8 cellular contexts compared by ENCODE assay signal in the genomic region with DNA sequence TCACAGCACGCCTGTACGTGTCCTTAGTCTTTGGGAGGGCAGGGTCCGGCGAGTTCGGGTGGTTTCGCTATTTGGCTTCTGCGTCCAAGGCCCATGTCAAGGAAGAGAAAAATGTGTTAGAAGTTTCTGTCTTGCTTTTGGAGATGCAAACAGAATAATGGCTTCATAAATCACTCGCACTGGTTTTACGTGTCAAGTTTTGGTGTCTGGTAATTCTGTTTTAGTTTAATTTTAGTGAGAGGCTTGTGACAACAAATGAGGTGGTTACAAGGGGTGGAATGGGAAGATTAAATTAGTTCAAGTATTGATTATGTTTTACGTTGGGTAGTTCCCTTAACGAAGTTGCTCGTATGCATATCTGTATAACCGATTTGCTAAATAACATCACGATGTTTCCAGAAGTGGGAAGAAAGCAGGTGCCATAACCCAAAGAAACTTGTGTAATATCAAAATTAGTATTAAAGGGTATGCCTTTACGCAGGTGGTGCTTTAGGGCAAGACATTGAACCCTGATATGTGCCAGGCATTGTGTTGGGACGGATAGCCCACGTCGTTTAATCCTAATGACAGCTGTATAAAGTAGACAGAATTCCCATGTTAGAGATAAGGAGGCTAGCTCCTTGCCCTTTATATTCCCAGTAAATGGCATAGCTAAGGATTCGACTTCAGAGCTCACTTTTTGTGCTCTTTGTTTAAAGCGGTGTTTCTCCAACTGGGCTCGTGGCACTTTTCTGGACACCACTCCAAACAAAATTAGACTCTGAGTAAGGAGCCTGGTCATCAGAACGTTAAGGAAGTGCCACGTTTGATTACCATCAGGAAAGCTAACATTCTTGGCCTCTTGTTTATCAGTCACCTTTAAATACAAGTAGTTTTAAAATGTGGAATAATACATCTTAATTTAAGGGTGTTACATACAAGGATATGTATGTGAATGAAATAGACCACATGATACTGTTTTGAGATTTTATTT. TPM values are rescaled to one million over a fixed set of nuclear protein-coding genes. Genes with fewer than 3 reads are reported as not detected.
DNase-seq lines count a peak whose midpoint lies in the region; ATAC-seq and TF ChIP-seq lines count a peak whose summit lies in the region.

No MANE protein-coding gene starts in this region.

- ATAC-seq in HCT116 (no peak), activated B cell treated with CpG ODN at 0.5 μM for 24 hours (ENCODE audit: low read depth) (peak; percentile 15), right cardiac atrium (no peak)
- no peak for ATAC-seq in stimulated activated effector memory CD8-positive, alpha-beta T cell treated with anti-CD3 and anti-CD28 coated beads, Interleukin-12 subunit alpha, Interleukin-12 subunit beta, amount 100 ng/mL, for 72 hours

- peaks cover 44% of the 10 kb centered on the region for H3K4me1 ChIP-seq in BLaER1
- H3K4me1 ChIP-seq in HCT116 (ENCODE audit: control insufficient read depth in 1 of 2, insufficient read depth in 2 of 2, low read length in 2 of 2): peaks cover 0 to 21% of the 10 kb centered on the region in 2 experiments; a peak in 3 of 4 replicates
- peaks cover 2% of the 10 kb centered on the region for H3K4me1 ChIP-seq in right cardiac atrium (ENCODE audit: control insufficient read depth, insufficient read depth, low read length)

- peaks cover 46% of the 10 kb centered on the region for H3K36me3 ChIP-seq in BLaER1
- H3K36me3 ChIP-seq in HCT116 (ENCODE audit: control insufficient read depth in 1 of 2, insufficient read depth in 2 of 2, low read length in 2 of 2): peaks cover 38 to 50% of the 10 kb centered on the region in 2 experiments

- TF ChIP-seq POLR2A in HCT116 (IDR thresholded peaks at IDR 0.05; ENCODE audit: borderline replicate concordance, extremely low read depth, insufficient read depth, insufficient read length): no peak

- peaks cover 11% of the 10 kb centered on the region for H3K9me3 ChIP-seq in BLaER1
- no peaks in the 10 kb centered on the region for H3K9me3 ChIP-seq in HCT116 (ENCODE audit: control insufficient read depth in 1 of 2, insufficient read depth in 1 of 2, low read depth in 1 of 2, low read length in 2 of 2)
- H3K9me3 ChIP-seq in right cardiac atrium (ENCODE audit: control insufficient read depth, low read length): no peaks in the 10 kb centered on the region

- CTCF ChIA-PET in HCT116 (lab: Charles Lee) (no interaction called here), activated B cell treated with CpG ODN at 0.5 μM for 24 hours (lab: Charles Lee) (interaction anchor here (1.0 kb wide), 1 partner anchor 10 kb away, joined by 3 read pairs; no protein-coding TSS in a partner anchor)

- POLR2A ChIA-PET in HCT116 (lab: Charles Lee): interaction anchor here (1.4 to 1.5 kb wide), 2 partner anchors 9 to 22 kb away, joined by 4 to 7 read pairs; no protein-coding TSS in a partner anchor
- POLR2A ChIA-PET in activated B cell treated with CpG ODN at 0.5 μM for 24 hours (lab: Charles Lee): interaction anchor here (0.6 to 3.4 kb wide), 8 partner anchors 29 to 1194 kb away, joined by 3 to 56 read pairs (median 3); a partner anchor contains a TSS

- H3K4me2 ChIP-seq in BLaER1 (peak overlapping the region; percentile 84), HCT116 (ENCODE audit: low read length) (peak overlapping the region; percentile 83)

- H3K9me2 ChIP-seq in HCT116 (ENCODE audit: insufficient read depth): no peaks in the 10 kb centered on the region

- H4K20me1 ChIP-seq in BLaER1 (peaks cover 56% of the 10 kb centered on the region), HCT116 (ENCODE audit: insufficient read depth) (peaks cover 18% of the 10 kb centered on the region; the same call in 1 of the 2 replicates)

- peaks cover 57% of the 10 kb centered on the region for H3K36me3 Mint-ChIP-seq in activated B cell treated with CpG ODN at 0.5 μM for 24 hours (ENCODE audit: low read depth)
- H3K36me3 Mint-ChIP-seq in stimulated activated effector memory CD8-positive, alpha-beta T cell treated with anti-CD3 and anti-CD28 coated beads, Interleukin-12 subunit alpha, Interleukin-12 subunit beta, amount 100 ng/mL, for 72 hours: peaks cover 62% of the 10 kb centered on the region

- intact Hi-C loops in HCT116 (cut with micrococcal nuclease) (loop anchor here (1.0 kb wide), 1 partner anchor 29 kb away; a partner anchor contains a TSS), activated B cell treated with CpG ODN at 0.5 μM for 24 hours (cut with micrococcal nuclease) (loop anchor here (1.0 to 10.0 kb wide), 8 partner anchors 29 to 1575 kb away; a partner anchor contains a TSS), right cardiac atrium (cut with DNase I) (no loop called here)

- no peak overlapping the region for H2AFZ ChIP-seq in HCT116 (ENCODE audit: low read depth, low read length, poor library complexity, severe bottlenecking)

- no peak for TF ChIP-seq CTCF in HCT116 (IDR thresholded peaks at IDR 0.05 in 2 of 3, conservative IDR thresholded peaks at IDR 0.05 in 1 of 3; ENCODE audit: borderline replicate concordance in 1 of 3, insufficient read depth in 1 of 3, low read depth in 2 of 3, low read length in 2 of 3)
- no peak for TF ChIP-seq CTCF in activated B cell treated with CpG ODN at 0.5 μM for 24 hours (IDR thresholded peaks at IDR 0.05)

- H3K79me2 ChIP-seq in HCT116 (ENCODE audit: insufficient read depth, low read length): peaks cover 58% of the 10 kb centered on the region

- peak overlapping the region; percentile 84 for H3K4me3 ChIP-seq in BLaER1
- H3K4me3 ChIP-seq in HCT116 (replicated peaks in 1 of 2; ENCODE audit: low read depth in 1 of 2, low read length in 2 of 2): peak overlapping the region; percentile 62 to 90
- peak overlapping the region; percentile 99 for H3K4me3 ChIP-seq in right cardiac atrium (ENCODE audit: low read length)

- peak overlapping the region; percentile 95 for H3K4me3 Mint-ChIP-seq in activated B cell treated with CpG ODN at 0.5 μM for 24 hours
- H3K4me3 Mint-ChIP-seq in stimulated activated effector memory CD8-positive, alpha-beta T cell treated with anti-CD3 and anti-CD28 coated beads, Interleukin-12 subunit alpha, Interleukin-12 subunit beta, amount 100 ng/mL, for 72 hours: peak overlapping the region; percentile 92

- peak overlapping the region; percentile 95 for H3K27ac Mint-ChIP-seq in activated B cell treated with CpG ODN at 0.5 μM for 24 hours
- H3K27ac Mint-ChIP-seq in stimulated activated effector memory CD8-positive, alpha-beta T cell treated with anti-CD3 and anti-CD28 coated beads, Interleukin-12 subunit alpha, Interleukin-12 subunit beta, amount 100 ng/mL, for 72 hours: peak overlapping the region; percentile 97

- WGBS in right cardiac atrium: 10% methylated on average over 23 of the region's 23 CpGs

- no peak for TF ChIP-seq RAD21 in HCT116 (IDR thresholded peaks at IDR 0.05; ENCODE audit: low read depth)

- TSS peak; percentile 61 for BruUV-seq in HCT116 (replicated peaks; lab: Mats Ljungman, UMichigan)

- H3K27ac ChIP-seq in BLaER1: peak overlapping the region; percentile 94
- peak overlapping the region; percentile 71 for H3K27ac ChIP-seq in HCT116 (ENCODE audit: low read depth, low read length)
- peak overlapping the region; percentile 89 for H3K27ac ChIP-seq in right cardiac atrium (ENCODE audit: low read length)

- H3K27me3 Mint-ChIP-seq in activated B cell treated with CpG ODN at 0.5 μM for 24 hours: no peaks in the 10 kb centered on the region

- H3K9me3 Mint-ChIP-seq in activated B cell treated with CpG ODN at 0.5 μM for 24 hours: peaks cover 3% of the 10 kb centered on the region
- no peaks in the 10 kb centered on the region for H3K9me3 Mint-ChIP-seq in stimulated activated effector memory CD8-positive, alpha-beta T cell treated with anti-CD3 and anti-CD28 coated beads, Interleukin-12 subunit alpha, Interleukin-12 subunit beta, amount 100 ng/mL, for 72 hours

- RAD21 ChIA-PET in HCT116 (lab: Charles Lee; ENCODE audit: low non-redundant PET in 1 of 2, low total read pairs in 2 of 2, uncharacterized antibody in 2 of 2, unreplicated experiment in 2 of 2): no interaction called here

- peaks cover 50% of the 10 kb centered on the region for H3K4me1 Mint-ChIP-seq in activated B cell treated with CpG ODN at 0.5 μM for 24 hours
- H3K4me1 Mint-ChIP-seq in stimulated activated effector memory CD8-positive, alpha-beta T cell treated with anti-CD3 and anti-CD28 coated beads, Interleukin-12 subunit alpha, Interleukin-12 subunit beta, amount 100 ng/mL, for 72 hours: peaks cover 39% of the 10 kb centered on the region

- H3K9ac ChIP-seq in BLaER1: peak overlapping the region; percentile 95
- peak overlapping the region; percentile 97 for H3K9ac ChIP-seq in HCT116 (ENCODE audit: low read length)

- H3K27me3 ChIP-seq in BLaER1 (no peaks in the 10 kb centered on the region), HCT116 (ENCODE audit: insufficient read depth, low read length) (no peaks in the 10 kb centered on the region), right cardiac atrium (ENCODE audit: control insufficient read depth, insufficient read depth) (no peaks in the 10 kb centered on the region)

- DNase-seq in HCT116 (ENCODE audit: low read depth, low spot score) (no peak), activated B cell treated with CpG ODN at 0.5 μM for 24 hours (no peak), right cardiac atrium (no peak), COLO829 (ENCODE audit: low spot score) (no peak), DMS153 treated with DMSO at 0.1 percent for 48 hours (lab: John Stamatoyannopoulos, UW; ENCODE audit: unreplicated experiment) (no peak)
- no peak for DNase-seq in stimulated activated effector memory CD8-positive, alpha-beta T cell treated with anti-CD3 and anti-CD28 coated beads, Interleukin-12 subunit alpha, Interleukin-12 subunit beta, amount 100 ng/mL, for 72 hours (ENCODE audit: low spot score in 2 of 2)
- no peak for DNase-seq in activated effector memory CD4-positive, alpha-beta T cell treated with Interleukin-2 at 50 U/mL for 16 hours

TF ChIP-seq in HCT116, 20 proteins besides CTCF, POLR2A, EP300 and RAD21 (continues in another document):
- TF ChIP-seq CBX3 (IDR thresholded peaks at IDR 0.05; ENCODE audit: low read depth) (no peak), TCF7L2 (IDR thresholded peaks at IDR 0.05; ENCODE audit: borderline replicate concordance, extremely low read depth, insufficient read depth, insufficient read length) (no peak), EZH2 (IDR thresholded peaks at IDR 0.05) (no peak), EZH2phosphoT487 (IDR thresholded peaks at IDR 0.05; ENCODE audit: borderline replicate concordance) (no peak)

RNA-seq across cellular contexts. Expression of a gene that starts 0.8 kb away (rescaled TPM):
- 1,359 TPM for total RNA-seq in HCT116 (2021; ENCODE audit: unreplicated experiment)
- 2,209 and 2,223 TPM in 2 replicates for polyA plus RNA-seq in HCT116 (2012)
- total RNA-seq in activated B cell treated with CpG ODN at 0.5 μM for 24 hours: 2,310 and 2,662 TPM in 2 replicates
- total RNA-seq in right cardiac atrium: 100 to 1,000 TPM; 727 to 878 (median 847) TPM
- polyA plus RNA-seq in right cardiac atrium: 2,665 TPM

RNA-seq across cellular contexts. Expression of a gene that starts 29.2 kb away (rescaled TPM):
- total RNA-seq in HCT116 (2021; ENCODE audit: unreplicated experiment) (105 TPM), activated B cell treated with CpG ODN at 0.5 μM for 24 hours (56.7 and 60.1 TPM in 2 replicates), right cardiac atrium (10 to 100 TPM; 26.6 to 46.3 (median 35.2) TPM)
- 61.1 and 64.0 TPM in 2 replicates for polyA plus RNA-seq in HCT116 (2012)
- polyA plus RNA-seq in right cardiac atrium: 51.6 TPM

Comparison
In these comparisons a context has a peak if more than half of its experiments do, and no peak if none do; other contexts are left out.
1. intact Hi-C loops: an anchor here in HCT116 (1.0 kb wide) and activated B cell treated with CpG ODN at 0.5 μM for 24 hours (1.0 to 10.0 kb wide); none called in right cardiac atrium.